Comparison of ENCODE assay signal across 17 cellular contexts in genomic region chr2:24725956-24726355, GRCh38.
DNase-seq lines count a peak whose midpoint lies in the region; ATAC-seq, FAIRE-seq and TF ChIP-seq lines count a peak whose summit lies in the region.
"Had no signal": no experiment of that assay in that cellular context is flagged by ENCODE, and none has a peak within 500 bp of the region (broad histone marks: within the 10 kb centered on the region; RNA-seq: fewer than 3 reads in every experiment).

No MANE protein-coding gene starts in this region.

- FAIRE-seq in GM12892 (lab: Jason Lieb, UNC) (peak; percentile 72), islet of Langerhans (lab: Jason Lieb, UNC) (peak; percentile 56)
- FAIRE-seq: HepG2 had no signal

- no peak for TF ChIP-seq POLR2A in GM12892 (IDR thresholded peaks at IDR 0.05; ENCODE audit: low read depth, low read length)

- DNase-seq in GM12892 (ENCODE audit: insufficient read length) = no peak
- peak; percentile 34 for DNase-seq in MV-4-11 (lab: John Stamatoyannopoulos, UW)
- DNase-seq in NCI-H1417 (lab: John Stamatoyannopoulos, UW) = no peak
- DNase-seq in DMS79 treated with DMSO at 0.1 percent for 48 hours (lab: John Stamatoyannopoulos, UW) = no peak
- DNase-seq: CD8-positive, alpha-beta T cell; DMS53; KBM-7; NCI-H187; NCI-H2227 treated with DMSO at 0.1 percent for 48 hours; NCI-H524; Peyer's patch; T-helper 17 cell had no signal

- ATAC-seq in GM21529 (IDR thresholded peaks at IDR 0.05; ENCODE audit: unreplicated experiment) = peak; percentile 64
- no peak for ATAC-seq in GM18909 (IDR thresholded peaks at IDR 0.05; ENCODE audit: poor library complexity, unreplicated experiment)
- ATAC-seq: CD8-positive, alpha-beta T cell; HepG2; Right ventricle myocardium inferior; T-helper 17 cell had no signal
